Comparison of ENCODE assay signal across 8 cellular contexts in the genomic region with DNA sequence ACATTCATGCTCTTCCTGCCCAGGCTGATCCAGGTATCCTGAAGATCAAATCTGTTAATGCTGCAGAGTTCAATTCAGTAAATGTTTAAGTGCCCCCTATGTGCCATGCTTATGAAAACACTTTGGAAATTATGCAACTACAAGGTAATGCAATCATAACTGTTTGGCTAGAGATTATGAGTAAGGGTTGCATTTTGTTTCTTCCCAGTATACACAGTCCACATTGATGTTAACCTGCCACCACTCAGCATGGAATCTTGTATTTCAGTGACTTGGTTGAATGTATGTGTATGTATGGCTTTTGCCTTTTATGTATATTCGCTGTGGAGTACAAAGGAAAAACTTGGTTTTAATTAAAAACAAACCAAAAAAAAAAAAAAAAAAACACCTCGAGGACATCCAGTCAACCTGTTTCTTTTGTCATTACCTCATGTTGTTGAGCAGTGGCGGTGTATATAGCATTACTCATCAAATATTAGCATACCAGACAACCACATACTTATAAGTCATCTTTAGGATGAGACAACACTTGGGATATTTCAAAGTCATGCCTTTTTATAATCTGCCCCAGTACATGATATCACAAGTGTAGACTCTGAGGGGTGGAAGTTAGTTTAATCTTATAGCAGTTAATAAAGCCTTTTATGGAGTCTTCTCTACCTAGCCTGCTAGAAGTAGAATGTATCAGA.
DNase-seq lines count a peak whose midpoint lies in the region; TF ChIP-seq lines count a peak whose summit lies in the region.

No MANE protein-coding gene starts in this region.

- no peaks in the 10 kb centered on the region for H3K27me3 ChIP-seq in SJCRH30
- no peaks in the 10 kb centered on the region for H3K27me3 ChIP-seq in Karpas-422 (ENCODE audit: low read length)

- H3K4me3 ChIP-seq in SJCRH30: no peak overlapping the region
- H3K4me3 ChIP-seq in Karpas-422 (ENCODE audit: low read length): no peak overlapping the region

- no peak overlapping the region for H3K9ac ChIP-seq in Karpas-422 (ENCODE audit: low read length)

- H3K4me2 ChIP-seq in Karpas-422 (ENCODE audit: low read depth, low read length, poor library complexity, severe bottlenecking): no peak overlapping the region

- H4K20me1 ChIP-seq in Karpas-422 (ENCODE audit: insufficient read depth, low read depth, low read length): peaks cover 5% of the 10 kb centered on the region; the same call in 1 of the 2 replicates

- DNase-seq in ELR (ENCODE audit: low read depth) (peak; percentile 93), SJCRH30 (peak in 1 of 2 experiments; percentile 8), glomerular visceral epithelial cell (ENCODE audit: extremely low spot score) (peak; percentile 85), NCI-H524 treated with DMSO at 0.1 percent for 48 hours (lab: John Stamatoyannopoulos, UW) (no peak), head of caudate nucleus (no peak), Karpas-422 (no peak)
- no peak for DNase-seq in stimulated activated CD4-positive, alpha-beta T cell treated with anti-CD3 and anti-CD28 coated beads, Interleukin-4, amount 100 ng/mL, for 24 hours

- H3K4me1 ChIP-seq in SJCRH30 (peaks cover 47% of the 10 kb centered on the region), Karpas-422 (ENCODE audit: low read length) (peaks cover 6% of the 10 kb centered on the region)

- TF ChIP-seq CTCF in 22Rv1 (IDR thresholded peaks at IDR 0.05): no peak; the same call in 1 of the 2 replicates

- H3K27ac ChIP-seq in 22Rv1: peak overlapping the region; percentile 57
- peak overlapping the region; percentile 89 for H3K27ac ChIP-seq in SJCRH30
- H3K27ac ChIP-seq in Karpas-422 (ENCODE audit: low read length): no peak overlapping the region

- H3K9me2 ChIP-seq in Karpas-422 (replicated peaks; ENCODE audit: insufficient read depth, low read length): no peaks in the 10 kb centered on the region

- H3K9me3 ChIP-seq in SJCRH30 (replicated peaks): no peaks in the 10 kb centered on the region
- H3K9me3 ChIP-seq in Karpas-422 (ENCODE audit: low read length): no peaks in the 10 kb centered on the region

- intact Hi-C loops in head of caudate nucleus (cut with DNase I): no loop called here

- no peak overlapping the region for H2AFZ ChIP-seq in Karpas-422 (ENCODE audit: low read length)

- H3K36me3 ChIP-seq in SJCRH30 (0 out of 2 replicates have a peak, but pooled peaks cover 4% of the 10 kb centered on the region), Karpas-422 (ENCODE audit: insufficient read depth, low read length) (no peaks in the 10 kb centered on the region)

- no peaks in the 10 kb centered on the region for H3K79me2 ChIP-seq in Karpas-422 (ENCODE audit: low read length)

Comparison
In these comparisons a context has a peak if more than half of its experiments do, and no peak if none do; other contexts are left out.
1. DNase-seq: peak in ELR (single experiment) and glomerular visceral epithelial cell (single experiment); none in NCI-H524 treated with DMSO at 0.1 percent for 48 hours (single experiment), head of caudate nucleus (0 of 42), stimulated activated CD4-positive, alpha-beta T cell treated with anti-CD3 and anti-CD28 coated beads, Interleukin-4, amount 100 ng/mL, for 24 hours (single experiment) and Karpas-422 (single experiment).